ENCODE assay signal across 1 cellular context in genomic region chr4:70901607-70901983, GRCh38.
TF ChIP-seq lines count a peak whose summit lies in the region.

No MANE protein-coding gene starts in this region.

TF ChIP-seq in IMR-90, 13 proteins besides CTCF, POLR2A, EP300 and RAD21 (continued from another document):
- TF ChIP-seq ELK1 (IDR thresholded peaks at IDR 0.05; ENCODE audit: borderline replicate concordance, low read depth, low read length): no peak
